17 cellular contexts compared by ENCODE assay signal in the genomic region with DNA sequence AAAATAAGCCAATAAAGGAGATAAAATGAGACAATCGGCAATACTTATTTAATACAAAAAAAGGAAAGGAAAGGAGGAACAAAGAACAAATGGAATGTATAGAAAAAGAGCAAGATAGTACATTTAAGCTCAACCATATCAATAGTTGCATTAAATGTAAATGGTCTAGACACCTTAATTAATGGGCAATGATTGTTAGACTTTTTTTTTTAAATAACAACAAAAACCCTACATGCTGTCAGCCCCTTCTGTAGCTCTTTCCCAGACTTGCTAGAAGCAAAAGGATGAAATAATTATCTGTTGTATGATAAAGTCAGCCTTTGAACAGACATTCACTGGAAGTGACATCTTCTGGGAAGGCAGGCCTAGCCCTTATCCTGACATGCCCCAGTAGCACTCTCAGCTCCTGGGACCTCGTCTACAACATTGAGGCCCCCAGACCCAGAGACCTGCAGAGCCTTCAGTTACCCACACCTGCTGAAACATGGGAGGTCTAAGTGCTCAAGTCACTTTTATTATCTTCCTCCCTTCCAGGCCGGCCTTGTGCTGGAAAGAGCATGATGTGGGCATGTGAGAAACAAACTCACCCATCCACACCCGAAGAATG. TPM values are rescaled to one million over a fixed set of nuclear protein-coding genes. Genes with fewer than 3 reads are reported as not detected.
A peak's percentile ranks its signal among the peaks of the same experiment; 100 is the strongest.
DNase-seq lines count a peak whose midpoint lies in the region; ATAC-seq and TF ChIP-seq lines count a peak whose summit lies in the region.
"Had no signal": no experiment of that assay in that cellular context is flagged by ENCODE, and none has a peak within 500 bp of the region (broad histone marks: within the 10 kb centered on the region; RNA-seq: fewer than 3 reads in every experiment).

No MANE protein-coding gene starts in this region.

- H3K27me3 ChIP-seq in A673 (replicated peaks; ENCODE audit: insufficient read depth, low read depth, low read length, poor library complexity) = no peaks in the 10 kb centered on the region
- no peaks in the 10 kb centered on the region for H3K27me3 ChIP-seq in osteoblast (ENCODE audit: insufficient read depth, low read length)
- H3K27me3 ChIP-seq in gastrocnemius medialis = no peaks in the 10 kb centered on the region
- no peaks in the 10 kb centered on the region for H3K27me3 ChIP-seq in upper lobe of left lung
- H3K27me3 ChIP-seq: SJCRH30 had no signal

- H3K9me2 ChIP-seq in OCI-LY7 (ENCODE audit: insufficient read depth, low read length) = no peaks in the 10 kb centered on the region

- peaks cover 28% of the 10 kb centered on the region for H3K36me3 Mint-ChIP-seq in endothelial cell (ENCODE audit: low read depth, unreplicated experiment)

- H3K4me3 Mint-ChIP-seq in endothelial cell (ENCODE audit: unreplicated experiment) = peak overlapping the region; percentile 23

- BruUV-seq in A673 (replicated peaks; lab: Mats Ljungman, UMichigan) (TSS peak; percentile 17), OCI-LY7 (replicated peaks; lab: Mats Ljungman, UMichigan) (no TSS peak)

- CTCF ChIA-PET in A673 (lab: Charles Lee) (interaction anchor here (0.7 kb wide), 1 partner anchor 170 kb away, joined by 4 read pairs; no protein-coding TSS in a partner anchor), HEK293 (lab: Yijun Ruan, JAX) (interaction anchor here (0.6 to 3.2 kb wide), 9 partner anchors 12 to 321 kb away, joined by 3 to 17 read pairs (median 3); no protein-coding TSS in a partner anchor), OCI-LY7 (lab: Charles Lee; ENCODE audit: unreplicated experiment) (no interaction called here)

- no peak overlapping the region for H3K27ac ChIP-seq in A673 (ENCODE audit: low read depth, low read length, poor library complexity, severe bottlenecking)
- H3K27ac ChIP-seq in HEK293 (ENCODE audit: extremely low read depth, low read depth, low read length) = no peak overlapping the region
- H3K27ac ChIP-seq in osteoblast (ENCODE audit: low read depth, low read length) = no peak overlapping the region
- no peak overlapping the region for H3K27ac ChIP-seq in gastrocnemius medialis
- peak overlapping the region in 1 of 4 donors; percentile 30 for H3K27ac ChIP-seq in upper lobe of left lung
- H3K27ac ChIP-seq in OCI-LY7 (ENCODE audit: low read depth, low read length, poor library complexity, severe bottlenecking) = no peak overlapping the region
- H3K27ac ChIP-seq: C4-2B, SJCRH30 had no signal

- H3K27me3 Mint-ChIP-seq in endothelial cell (ENCODE audit: unreplicated experiment) = peaks cover 9% of the 10 kb centered on the region

- DNase-seq in A673 (ENCODE audit: low spot score) = no peak
- DNase-seq in endothelial cell (ENCODE audit: low spot score) = no peak
- peak; percentile 8 for DNase-seq in osteoblast (ENCODE audit: insufficient read length, low spot score, missing footprints)
- no peak for DNase-seq in T-helper 9 cell
- no peak for DNase-seq in gastrocnemius medialis
- DNase-seq in upper lobe of left lung = no peak
- DNase-seq in OCI-LY7 (ENCODE audit: low spot score) = no peak
- DNase-seq: DMS 273 treated with DMSO at 0.1 percent for 48 hours, H9, KBM-7, NCI-H1436, NCI-H2029 treated with DMSO at 0.1 percent for 48 hours, NCI-H748 treated with DMSO at 0.1 percent for 48 hours, PC-3, SJCRH30 had no signal

- H3K79me2 ChIP-seq in osteoblast (ENCODE audit: insufficient read depth, low read length) = no peaks in the 10 kb centered on the region
- no peaks in the 10 kb centered on the region for H3K79me2 ChIP-seq in OCI-LY7 (ENCODE audit: insufficient read depth, low read depth, low read length)

- H4K20me1 ChIP-seq in osteoblast (ENCODE audit: insufficient read depth, low read length) = peaks cover 9% of the 10 kb centered on the region
- no peaks in the 10 kb centered on the region for H4K20me1 ChIP-seq in OCI-LY7 (ENCODE audit: insufficient read depth, low read length)

- H3K36me3 ChIP-seq in A673 (ENCODE audit: insufficient read depth, low read length, poor library complexity, severe bottlenecking) (peaks cover 19% of the 10 kb centered on the region), HEK293 (ENCODE audit: control insufficient read depth in 2 of 2, insufficient read depth in 1 of 2, low read length in 2 of 2) (peaks cover 8 to 29% of the 10 kb centered on the region in 2 experiments; a peak in 2 of 3 replicates), osteoblast (ENCODE audit: insufficient read depth, low read length) (peaks cover 12% of the 10 kb centered on the region), gastrocnemius medialis (peaks cover 0 to 9% of the 10 kb centered on the region in 2 donors), upper lobe of left lung (peaks cover 0 to 20% (median 15%) of the 10 kb centered on the region in 4 donors), OCI-LY7 (ENCODE audit: insufficient read depth, low read length) (peaks cover 50% of the 10 kb centered on the region)

- intact Hi-C loops in A673 (cut with micrococcal nuclease; ENCODE audit: unreplicated experiment) = loop anchor here (5.0 kb wide), 1 partner anchor 281 kb away; no protein-coding TSS in a partner anchor
- intact Hi-C loops in gastrocnemius medialis (cut with DNase I; ENCODE audit: low total_unique reads) = no loop called here
- intact Hi-C loops in OCI-LY7 (cut with micrococcal nuclease; ENCODE audit: unreplicated experiment) = no loop called here

- H3K9me3 ChIP-seq in A673 (ENCODE audit: low read depth, low read length, poor library complexity, severe bottlenecking) = no peaks in the 10 kb centered on the region
- no peaks in the 10 kb centered on the region for H3K9me3 ChIP-seq in HEK293 (ENCODE audit: control insufficient read depth, insufficient read depth, low read depth, low read length)
- H3K9me3 ChIP-seq in osteoblast (ENCODE audit: low read depth, low read length) = no peaks in the 10 kb centered on the region
- no peaks in the 10 kb centered on the region for H3K9me3 ChIP-seq in gastrocnemius medialis
- peaks cover 0 to 6% (median 2%) of the 10 kb centered on the region in 4 donors for H3K9me3 ChIP-seq in upper lobe of left lung
- no peaks in the 10 kb centered on the region for H3K9me3 ChIP-seq in OCI-LY7 (ENCODE audit: low read length)
- H3K9me3 ChIP-seq: SJCRH30 had no signal

- no peak for TF ChIP-seq EP300 in upper lobe of left lung (IDR thresholded peaks at IDR 0.05)

- peak overlapping the region; percentile 96 for H3K27ac Mint-ChIP-seq in endothelial cell (ENCODE audit: unreplicated experiment)

- H3K4me2 ChIP-seq in osteoblast (ENCODE audit: insufficient read depth, low read length) (no peak overlapping the region), OCI-LY7 (ENCODE audit: low read length) (no peak overlapping the region)

- H3K4me3 ChIP-seq in A673 (ENCODE audit: low read depth, low read length, poor library complexity, severe bottlenecking) (no peak overlapping the region), HEK293 (ENCODE audit: low read depth, low read length) (no peak overlapping the region), osteoblast (ENCODE audit: insufficient read depth, low read length) (no peak overlapping the region), gastrocnemius medialis (no peak overlapping the region), upper lobe of left lung (no peak overlapping the region), OCI-LY7 (ENCODE audit: low read depth, low read length, poor library complexity, severe bottlenecking) (no peak overlapping the region)
- H3K4me3 ChIP-seq: SJCRH30 had no signal

- ATAC-seq in gastrocnemius medialis (no peak), upper lobe of left lung (ENCODE audit: low FRiP score in 2 of 2) (no peak)
- ATAC-seq: PC-3 had no signal

- in situ Hi-C loops in gastrocnemius medialis (cut with MboI; ENCODE audit: low sequenced_read_pairs in 4 of 4) = loop anchor here in 3 of 4 donors (5.0 kb wide), 1 partner anchor 56 kb away; no protein-coding TSS in a partner anchor

- H3K9me3 Mint-ChIP-seq in endothelial cell (ENCODE audit: unreplicated experiment) = no peaks in the 10 kb centered on the region

- TF ChIP-seq CTCF in A673 (conservative IDR thresholded peaks at IDR 0.05; ENCODE audit: low read depth, low read length) (no peak), HEK293 (tag by site-specific recombination; IDR thresholded peaks at IDR 0.05) (no peak), endothelial cell (IDR thresholded peaks at IDR 0.05; ENCODE audit: unreplicated experiment) (no peak), osteoblast (IDR thresholded peaks at IDR 0.05; ENCODE audit: extremely low read depth, low read depth, low read length) (no peak), gastrocnemius medialis (IDR thresholded peaks at IDR 0.05 in 4 of 5, conservative IDR thresholded peaks at IDR 0.05 in 1 of 5) (no peak), upper lobe of left lung (IDR thresholded peaks at IDR 0.05) (no peak), OCI-LY7 (conservative IDR thresholded peaks at IDR 0.05; ENCODE audit: low read length) (no peak)

- POLR2A ChIA-PET in A673 (lab: Charles Lee; ENCODE audit: low non-redundant PET) = interaction anchor here (0.6 kb wide), 1 partner anchor 14 kb away, joined by 3 read pairs; no protein-coding TSS in a partner anchor
- POLR2A ChIA-PET in HEK293 (lab: Yijun Ruan, JAX) = interaction anchor here (2.0 kb wide), 1 partner anchor 13 kb away, joined by 8 read pairs; a partner anchor contains a TSS
- POLR2A ChIA-PET in OCI-LY7 (lab: Charles Lee) = interaction anchor here (0.8 kb wide), 1 partner anchor 14 kb away, joined by 3 read pairs; no protein-coding TSS in a partner anchor

- TF ChIP-seq POLR2A in gastrocnemius medialis (IDR thresholded peaks at IDR 0.05) (no peak), upper lobe of left lung (IDR thresholded peaks at IDR 0.05) (no peak)

- WGBS in upper lobe of left lung, 2 donors = 95 to 98% methylated on average over 4 of the region's 4 CpGs

- H3K4me1 Mint-ChIP-seq in endothelial cell (ENCODE audit: unreplicated experiment) = peaks cover 34% of the 10 kb centered on the region

- H3K4me1 ChIP-seq in A673 (ENCODE audit: insufficient read depth, low read length, poor library complexity, severe bottlenecking) = peaks cover 5% of the 10 kb centered on the region
- peaks cover 4% of the 10 kb centered on the region; the same call in 1 of the 2 replicates for H3K4me1 ChIP-seq in HEK293 (ENCODE audit: control insufficient read depth, insufficient read depth, low read length)
- no peaks in the 10 kb centered on the region for H3K4me1 ChIP-seq in osteoblast (ENCODE audit: insufficient read depth, low read length)
- peaks cover 8 to 9% of the 10 kb centered on the region in 2 donors for H3K4me1 ChIP-seq in gastrocnemius medialis
- H3K4me1 ChIP-seq in upper lobe of left lung = peaks cover 7 to 16% (median 14%) of the 10 kb centered on the region in 4 donors
- peaks cover 4% of the 10 kb centered on the region for H3K4me1 ChIP-seq in OCI-LY7 (ENCODE audit: insufficient read depth, low read length, poor library complexity, severe bottlenecking)

- no peak overlapping the region for H2AFZ ChIP-seq in osteoblast (ENCODE audit: low read length)
- H2AFZ ChIP-seq in OCI-LY7 (ENCODE audit: low read length) = no peak overlapping the region

RNA-seq across cellular contexts. Expression of a gene that starts 13.4 kb away (rescaled TPM):
- 79.6 and 83.0 TPM in 2 replicates for total RNA-seq in A673 (2021)
- total RNA-seq in endothelial cell (ENCODE audit: unreplicated experiment) = 84.3 TPM
- total RNA-seq in osteoblast = 57.2 and 62.2 TPM in 2 replicates
- 100 to 1,000 TPM; 228 to 357 (median 264) TPM for total RNA-seq in gastrocnemius medialis
- 100 to 1,000 TPM in 2 of 6 donors, 10 to 100 TPM in 4; 72.3 to 241 (median 91.0) TPM for total RNA-seq in upper lobe of left lung
- 215 and 244 TPM in 2 replicates for total RNA-seq in OCI-LY7 (2014; rRNA removed; shearing (Covaris generic))
- 88.3 and 111 TPM in 2 replicates for total RNA-seq in OCI-LY7 (2022)

RNA-seq across cellular contexts. Expression of a gene that starts 29.2 kb away (rescaled TPM):
- total RNA-seq in A673 (2021) = 123 and 142 TPM in 2 replicates
- total RNA-seq in endothelial cell (ENCODE audit: unreplicated experiment) = 133 TPM
- 156 and 188 TPM in 2 replicates for total RNA-seq in osteoblast
- 10 to 100 TPM; 44.4 to 70.4 (median 57.0) TPM for total RNA-seq in gastrocnemius medialis
- total RNA-seq in upper lobe of left lung = 100 to 1,000 TPM; 122 to 283 (median 191) TPM
- total RNA-seq in OCI-LY7 (2014; rRNA removed; shearing (Covaris generic)) = 75.4 and 83.0 TPM in 2 replicates
- total RNA-seq in OCI-LY7 (2022) = 108 and 109 TPM in 2 replicates

RNA-seq across cellular contexts. Expression of a gene that starts 34.5 kb away (rescaled TPM):
- total RNA-seq in A673 (2021) = 1.4 and 2.1 TPM in 2 replicates
- total RNA-seq in endothelial cell (ENCODE audit: unreplicated experiment) = 2.4 TPM
- 2.9 TPM in 2 replicates for total RNA-seq in osteoblast
- total RNA-seq in gastrocnemius medialis = 10 to 100 TPM in 3 of 4 donors, 1 to 10 TPM in 1; 2.4 to 20.8 (median 12.5) TPM
- 10 to 100 TPM; 13.9 to 24.8 (median 20.9) TPM for total RNA-seq in upper lobe of left lung
- total RNA-seq in OCI-LY7 (2014; rRNA removed; shearing (Covaris generic)) = 0.98 and 2.4 TPM in 2 replicates
- total RNA-seq in OCI-LY7 (2022) = 1.9 and 2.4 TPM in 2 replicates

RNA-seq across cellular contexts. Expression of a gene that starts 42.3 kb away (rescaled TPM):
- total RNA-seq in A673 (2021) (0.37 and 0.52 TPM in 2 replicates), endothelial cell (ENCODE audit: unreplicated experiment) (6.1 TPM), osteoblast (2.1 and 4.3 TPM in 2 replicates), gastrocnemius medialis (100 to 1,000 TPM; 165 to 577 (median 232) TPM), upper lobe of left lung (10 to 100 TPM in 1 of 6 donors, 1 to 10 TPM in 5; 4.9 to 34.6 (median 6.2) TPM), OCI-LY7 (2022) (2.1 and 2.8 TPM in 2 replicates)
- not detected in 2 replicates for total RNA-seq in OCI-LY7 (2014; rRNA removed; shearing (Covaris generic))
